Comparison of ENCODE assay signal across 2 cellular contexts in the genomic region with DNA sequence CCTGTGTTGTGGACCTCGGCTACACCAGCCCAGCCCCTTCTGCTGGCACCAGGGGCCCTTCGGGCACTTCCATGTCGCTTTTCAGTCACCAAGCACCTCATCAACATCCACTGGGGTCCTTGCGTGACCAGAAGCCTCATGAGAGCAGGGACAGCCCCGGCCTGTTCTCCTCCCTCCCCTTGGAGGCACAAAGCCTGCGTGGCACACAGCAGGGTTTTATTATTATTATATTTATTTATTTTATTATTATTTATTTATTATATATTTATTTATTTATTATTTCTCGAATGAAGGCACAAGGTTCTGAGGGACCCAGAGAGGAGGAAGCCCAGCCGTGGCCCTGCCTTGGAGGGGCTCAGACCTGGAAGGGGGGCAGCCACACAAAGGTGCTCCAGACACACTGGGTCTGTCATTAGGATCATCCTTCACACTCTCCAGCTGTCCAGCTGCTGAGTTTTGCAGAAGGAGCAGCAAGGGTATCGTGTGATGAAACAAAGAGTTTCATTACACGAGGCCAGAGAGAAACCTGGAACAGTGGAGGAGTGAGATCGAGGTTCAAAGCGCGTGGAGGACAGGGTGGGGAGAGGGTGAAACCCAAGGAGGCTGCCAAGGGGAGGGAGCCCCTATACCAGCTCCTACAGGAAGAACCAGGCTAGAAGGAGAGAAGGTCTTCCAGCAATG.
TF ChIP-seq lines count a peak whose summit lies in the region.

No MANE protein-coding gene starts in this region.

TF ChIP-seq in WTC11, 78 proteins besides CTCF, POLR2A, EP300 and RAD21:
- TF ChIP-seq HMGA2 (CRISPR knock-in tag; IDR thresholded peaks at IDR 0.05) (peak; percentile 94), PRRX2 (CRISPR knock-in tag; IDR thresholded peaks at IDR 0.05) (no peak), ERG (CRISPR knock-in tag; IDR thresholded peaks at IDR 0.05) (no peak), ZNF121 (CRISPR knock-in tag; IDR thresholded peaks at IDR 0.05) (no peak)
- TF ChIP-seq, protein P1, sequence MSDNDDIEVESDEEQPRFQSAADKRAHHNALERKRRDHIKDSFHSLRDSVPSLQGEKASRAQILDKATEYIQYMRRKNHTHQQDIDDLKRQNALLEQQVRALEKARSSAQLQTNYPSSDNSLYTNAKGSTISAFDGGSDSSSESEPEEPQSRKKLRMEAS (CRISPR knock-in tag; IDR thresholded peaks at IDR 0.05): no peak
TF ChIP-seq in WTC11: peak in this region for 1.

TF ChIP-seq in HepG2, 621 proteins besides CTCF, POLR2A, EP300 and RAD21:
- no peak for TF ChIP-seq NKX3-1 (CRISPR knock-in tag; IDR thresholded peaks at IDR 0.05)
- TF ChIP-seq, protein P2, sequence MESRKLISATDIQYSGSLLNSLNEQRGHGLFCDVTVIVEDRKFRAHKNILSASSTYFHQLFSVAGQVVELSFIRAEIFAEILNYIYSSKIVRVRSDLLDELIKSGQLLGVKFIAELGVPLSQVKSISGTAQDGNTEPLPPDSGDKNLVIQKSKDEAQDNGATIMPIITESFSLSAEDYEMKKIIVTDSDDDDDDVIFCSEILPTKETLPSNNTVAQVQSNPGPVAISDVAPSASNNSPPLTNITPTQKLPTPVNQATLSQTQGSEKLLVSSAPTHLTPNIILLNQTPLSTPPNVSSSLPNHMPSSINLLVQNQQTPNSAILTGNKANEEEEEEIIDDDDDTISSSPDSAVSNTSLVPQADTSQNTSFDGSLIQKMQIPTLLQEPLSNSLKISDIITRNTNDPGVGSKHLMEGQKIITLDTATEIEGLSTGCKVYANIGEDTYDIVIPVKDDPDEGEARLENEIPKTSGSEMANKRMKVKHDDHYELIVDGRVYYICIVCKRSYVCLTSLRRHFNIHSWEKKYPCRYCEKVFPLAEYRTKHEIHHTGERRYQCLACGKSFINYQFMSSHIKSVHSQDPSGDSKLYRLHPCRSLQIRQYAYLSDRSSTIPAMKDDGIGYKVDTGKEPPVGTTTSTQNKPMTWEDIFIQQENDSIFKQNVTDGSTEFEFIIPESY (CRISPR knock-in tag; IDR thresholded peaks at IDR 0.05): peak; percentile 98
